In the genomic region with DNA sequence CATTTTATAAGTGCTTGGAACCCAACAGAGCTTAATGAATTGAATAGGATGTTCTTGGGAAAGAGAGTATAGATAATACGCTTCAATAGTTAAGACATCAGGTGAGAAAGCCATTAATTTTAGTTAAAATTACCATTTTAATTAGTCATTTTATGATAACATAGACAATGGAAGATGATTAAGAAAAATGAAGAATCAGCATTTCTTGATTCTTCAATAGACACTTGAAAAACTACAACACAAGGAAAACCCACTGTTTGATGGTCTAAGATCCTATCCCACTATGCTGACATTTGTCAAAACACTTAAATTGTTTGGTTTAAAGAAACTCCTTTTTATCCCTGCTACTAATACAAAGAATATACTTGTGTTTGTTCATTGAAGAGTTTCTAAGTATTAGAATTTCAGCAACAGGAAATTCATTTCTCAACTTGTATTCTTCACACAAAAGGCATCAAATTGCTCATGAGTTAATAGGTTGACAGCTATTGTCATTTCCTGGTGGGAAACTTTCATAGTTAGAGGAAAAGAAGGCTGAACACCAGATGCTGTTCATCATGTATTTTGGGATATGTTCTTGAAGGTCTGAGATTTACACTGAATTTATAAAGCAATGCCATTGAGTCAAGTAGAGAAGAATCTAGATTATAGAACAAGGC, we compare ENCODE assay signal across 14 cellular contexts. TPM values are rescaled to one million over a fixed set of nuclear protein-coding genes. Genes with fewer than 3 reads are reported as not detected.
DNase-seq lines count a peak whose midpoint lies in the region; ATAC-seq and TF ChIP-seq lines count a peak whose summit lies in the region.
"Had no signal": no experiment of that assay in that cellular context is flagged by ENCODE, and none has a peak within 500 bp of the region (broad histone marks: within the 10 kb centered on the region; RNA-seq: fewer than 3 reads in every experiment).

No MANE protein-coding gene starts in this region.

- H3K27ac ChIP-seq in A673 (ENCODE audit: low read depth, low read length, poor library complexity, severe bottlenecking) = no peak overlapping the region
- peak overlapping the region; percentile 74 for H3K27ac ChIP-seq in fibroblast of lung (ENCODE audit: insufficient read depth, low read length)
- peak overlapping the region in 6 of 59 donors; percentile 4 to 63 (median 11) for H3K27ac ChIP-seq in dorsolateral prefrontal cortex
- H3K27ac ChIP-seq: testis, WERI-Rb-1 had no signal

- H3K4me1 ChIP-seq in A673 (ENCODE audit: insufficient read depth, low read length, poor library complexity, severe bottlenecking) (peaks cover 15% of the 10 kb centered on the region), adipocyte (ENCODE audit: control insufficient read depth, insufficient read depth, low read length) (peaks cover 73% of the 10 kb centered on the region), fibroblast of lung (ENCODE audit: control insufficient read depth, extremely low read depth, insufficient read depth, low read length) (peaks cover 21% of the 10 kb centered on the region)
- H3K4me1 ChIP-seq: testis had no signal

- DNase-seq in A673 (ENCODE audit: low spot score) (peak; percentile 55), adipocyte (ENCODE audit: low read depth) (no peak), fibroblast of lung (ENCODE audit: low read depth in 2 of 2) (no peak), omental fat pad (ENCODE audit: low spot score) (no peak), DMS153 treated with DMSO at 0.1 percent for 48 hours (lab: John Stamatoyannopoulos, UW; ENCODE audit: unreplicated experiment) (no peak), dorsolateral prefrontal cortex (no peak), NCI-H1436 treated with DMSO at 0.1 percent for 48 hours (lab: John Stamatoyannopoulos, UW) (no peak)
- DNase-seq in stimulated activated CD4-positive, alpha-beta T cell treated with anti-CD3 and anti-CD28 coated beads, Interleukin-4, amount 100 ng/mL, for 1 hour = no peak
- DNase-seq: activated CD8-positive, alpha-beta memory T cell treated with anti-CD3 and anti-CD28 coated beads, Interleukin-2, amount 10 ng/mL, durations not matched to agents 7 days and 5 days; activated naive CD4-positive, alpha-beta T cell treated with Interleukin-2 at 50 U/mL for 16 hours; naive B cell; NCI-H1048; testis; WERI-Rb-1 had no signal

- intact Hi-C loops in A673 (cut with micrococcal nuclease; ENCODE audit: unreplicated experiment) = no loop called here
- intact Hi-C loops in dorsolateral prefrontal cortex (cut with DNase I) = no loop called here

- CTCF ChIA-PET in A673 (lab: Charles Lee) = no interaction called here

- TF ChIP-seq CTCF in A673 (conservative IDR thresholded peaks at IDR 0.05; ENCODE audit: low read depth, low read length) (no peak), fibroblast of lung (conservative IDR thresholded peaks at IDR 0.05 in 1 of 2, IDR thresholded peaks at IDR 0.05 in 1 of 2; ENCODE audit: low read depth in 1 of 2, low read length in 2 of 2) (no peak), omental fat pad (IDR thresholded peaks at IDR 0.05) (no peak), dorsolateral prefrontal cortex (IDR thresholded peaks at IDR 0.05 in 54 of 56, conservative IDR thresholded peaks at IDR 0.05 in 2 of 56; ENCODE audit: low read depth in 1 of 56, partially characterized antibody in 56 of 56) (no peak)

- peak overlapping the region; percentile 59 for H3K9ac ChIP-seq in adipocyte (ENCODE audit: low read length)
- no peak overlapping the region for H3K9ac ChIP-seq in fibroblast of lung (ENCODE audit: insufficient read depth, low read length)

- peak; percentile 4 for ATAC-seq in omental fat pad (ENCODE audit: low FRiP score)
- ATAC-seq: activated CD8-positive, alpha-beta memory T cell treated with anti-CD3 and anti-CD28 coated beads, Interleukin-2, amount 10 ng/mL, durations not matched to agents 7 days and 5 days had no signal

- H2AFZ ChIP-seq in fibroblast of lung (ENCODE audit: low read length) = no peak overlapping the region

- no TSS peak for BruUV-seq in A673 (replicated peaks; lab: Mats Ljungman, UMichigan)

- H4K20me1 ChIP-seq in fibroblast of lung (ENCODE audit: control insufficient read depth, extremely low read depth, insufficient read depth, low read length) = no peaks in the 10 kb centered on the region

- no peak overlapping the region for H3K4me2 ChIP-seq in fibroblast of lung (ENCODE audit: extremely low read depth, insufficient read depth, low read length)

- no peaks in the 10 kb centered on the region for H3K27me3 ChIP-seq in A673 (replicated peaks; ENCODE audit: insufficient read depth, low read depth, low read length, poor library complexity)
- H3K27me3 ChIP-seq in adipocyte (replicated peaks; ENCODE audit: control insufficient read depth, insufficient read depth, low read length) = no peaks in the 10 kb centered on the region
- H3K27me3 ChIP-seq in fibroblast of lung (ENCODE audit: control insufficient read depth, insufficient read depth, low read length) = no peaks in the 10 kb centered on the region
- no peaks in the 10 kb centered on the region for H3K27me3 ChIP-seq in dorsolateral prefrontal cortex
- H3K27me3 ChIP-seq: testis had no signal

- no peaks in the 10 kb centered on the region for H3K9me3 ChIP-seq in A673 (ENCODE audit: low read depth, low read length, poor library complexity, severe bottlenecking)
- H3K9me3 ChIP-seq in adipocyte (ENCODE audit: control insufficient read depth, low read length) = no peaks in the 10 kb centered on the region
- no peaks in the 10 kb centered on the region for H3K9me3 ChIP-seq in fibroblast of lung (ENCODE audit: control insufficient read depth, insufficient read depth, low read depth, low read length)
- H3K9me3 ChIP-seq: testis had no signal

- H3K4me3 ChIP-seq in A673 (ENCODE audit: low read depth, low read length, poor library complexity, severe bottlenecking) = no peak overlapping the region
- H3K4me3 ChIP-seq in adipocyte (ENCODE audit: low read length) = peak overlapping the region; percentile 46
- H3K4me3 ChIP-seq in fibroblast of lung (replicated peaks in 1 of 4; ENCODE audit: control extremely low read depth in 1 of 4, insufficient read depth in 1 of 4, low read depth in 3 of 4, low read length in 4 of 4) = no peak overlapping the region
- H3K4me3 ChIP-seq in dorsolateral prefrontal cortex = no peak overlapping the region
- H3K4me3 ChIP-seq: testis had no signal

- POLR2A ChIA-PET in A673 (lab: Charles Lee; ENCODE audit: low non-redundant PET) = no interaction called here

- H3K79me2 ChIP-seq in fibroblast of lung (ENCODE audit: control insufficient read depth, insufficient read depth, low read length) = no peaks in the 10 kb centered on the region

- H3K36me3 ChIP-seq in A673 (ENCODE audit: insufficient read depth, low read length, poor library complexity, severe bottlenecking) = no peaks in the 10 kb centered on the region
- no peaks in the 10 kb centered on the region for H3K36me3 ChIP-seq in adipocyte (ENCODE audit: control insufficient read depth, insufficient read depth, low read length, severe bottlenecking)
- no peaks in the 10 kb centered on the region for H3K36me3 ChIP-seq in fibroblast of lung (ENCODE audit: control insufficient read depth, insufficient read depth, low read length)
- H3K36me3 ChIP-seq: WERI-Rb-1 had no signal

RNA-seq across cellular contexts. Expression of gene CXCL2, which starts 9.6 kb away (rescaled TPM):
- 0.90 TPM in 1 of 2 replicates, not detected in the other for total RNA-seq in A673 (2021)
- 2.8 and 4.4 TPM in 2 replicates for total RNA-seq in fibroblast of lung
- polyA plus RNA-seq in fibroblast of lung = 0.25 and 2.1 TPM in 2 replicates
- 0.17 and 2.6 TPM in 2 replicates for polyA plus RNA-seq in fibroblast of lung (2012)
- polyA minus RNA-seq in fibroblast of lung (ENCODE audit: low replicate concordance) = not detected in 2 replicates
- 100 to 1,000 TPM in 1 of 4 donors, 10 to 100 TPM in 3; 27.8 to 295 (median 68.7) TPM for total RNA-seq in omental fat pad
- total RNA-seq in dorsolateral prefrontal cortex = 10 to 100 TPM in 12 of 120 experiments, 1 to 10 TPM in 96, under 1 TPM in 11, not detected in 1; 0.43 to 55.5 (median 2.9) TPM
- total RNA-seq: activated CD8-positive, alpha-beta memory T cell treated with anti-CD3 and anti-CD28 coated beads, Interleukin-2, amount 10 ng/mL, durations not matched to agents 7 days and 5 days had no signal

RNA-seq across cellular contexts. Expression of gene MTHFD2L, which starts 49.3 kb away (rescaled TPM):
- total RNA-seq in A673 (2021) (11.3 and 11.4 TPM in 2 replicates), fibroblast of lung (12.1 and 13.0 TPM in 2 replicates), omental fat pad (10 to 100 TPM; 12.2 to 23.2 (median 18.4) TPM), dorsolateral prefrontal cortex (10 to 100 TPM; 16.0 to 36.6 (median 25.4) TPM)
- polyA plus RNA-seq in fibroblast of lung = 4.4 and 5.2 TPM in 2 replicates
- polyA plus RNA-seq in fibroblast of lung (2012) = 3.0 and 5.1 TPM in 2 replicates
- polyA minus RNA-seq in fibroblast of lung (ENCODE audit: low replicate concordance) = 0.15 and 0.55 TPM in 2 replicates
